ENCODE assay signal across 1 cellular context in the genomic region with DNA sequence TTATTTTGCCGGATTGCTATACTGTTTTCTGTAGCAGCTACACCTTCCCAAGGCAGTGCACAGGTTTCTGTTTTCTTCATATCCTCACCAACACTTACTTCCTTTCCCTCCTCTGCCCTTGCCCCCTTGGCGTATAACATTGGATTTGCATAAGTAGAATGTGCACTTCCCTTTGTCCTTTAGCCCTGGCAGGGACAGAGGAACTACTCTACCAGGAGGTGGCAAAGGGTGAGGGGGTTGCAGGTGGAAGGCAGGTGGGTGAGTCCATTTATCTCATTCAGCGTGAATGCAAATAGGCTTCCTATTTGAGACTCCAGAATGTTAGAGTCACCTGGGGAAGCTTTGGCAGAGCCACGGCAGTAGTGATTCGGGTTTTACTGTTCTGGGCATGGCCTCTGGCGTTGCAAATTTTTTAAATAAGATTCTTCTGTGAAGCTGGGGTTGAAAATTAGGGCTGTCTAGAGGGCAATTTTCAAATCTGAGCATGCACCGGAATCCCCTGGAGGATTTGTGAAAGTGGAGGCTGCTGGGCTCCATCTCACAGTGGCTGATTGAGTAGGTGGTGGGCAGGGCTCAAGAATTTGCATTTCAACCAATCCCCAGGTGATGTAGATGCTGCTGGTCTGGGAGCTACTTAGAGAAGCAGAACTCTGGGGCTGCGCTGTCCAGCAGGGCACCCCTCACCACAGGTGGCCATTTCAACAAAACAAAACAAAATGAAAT.
TF ChIP-seq lines count a peak whose summit lies in the region.

No MANE protein-coding gene starts in this region.

TF ChIP-seq in WTC11, 78 proteins besides CTCF, POLR2A, EP300 and RAD21 (continued from another document):
- TF ChIP-seq, protein P1, sequence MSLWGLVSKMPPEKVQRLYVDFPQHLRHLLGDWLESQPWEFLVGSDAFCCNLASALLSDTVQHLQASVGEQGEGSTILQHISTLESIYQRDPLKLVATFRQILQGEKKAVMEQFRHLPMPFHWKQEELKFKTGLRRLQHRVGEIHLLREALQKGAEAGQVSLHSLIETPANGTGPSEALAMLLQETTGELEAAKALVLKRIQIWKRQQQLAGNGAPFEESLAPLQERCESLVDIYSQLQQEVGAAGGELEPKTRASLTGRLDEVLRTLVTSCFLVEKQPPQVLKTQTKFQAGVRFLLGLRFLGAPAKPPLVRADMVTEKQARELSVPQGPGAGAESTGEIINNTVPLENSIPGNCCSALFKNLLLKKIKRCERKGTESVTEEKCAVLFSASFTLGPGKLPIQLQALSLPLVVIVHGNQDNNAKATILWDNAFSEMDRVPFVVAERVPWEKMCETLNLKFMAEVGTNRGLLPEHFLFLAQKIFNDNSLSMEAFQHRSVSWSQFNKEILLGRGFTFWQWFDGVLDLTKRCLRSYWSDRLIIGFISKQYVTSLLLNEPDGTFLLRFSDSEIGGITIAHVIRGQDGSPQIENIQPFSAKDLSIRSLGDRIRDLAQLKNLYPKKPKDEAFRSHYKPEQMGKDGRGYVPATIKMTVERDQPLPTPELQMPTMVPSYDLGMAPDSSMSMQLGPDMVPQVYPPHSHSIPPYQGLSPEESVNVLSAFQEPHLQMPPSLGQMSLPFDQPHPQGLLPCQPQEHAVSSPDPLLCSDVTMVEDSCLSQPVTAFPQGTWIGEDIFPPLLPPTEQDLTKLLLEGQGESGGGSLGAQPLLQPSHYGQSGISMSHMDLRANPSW (CRISPR knock-in tag; conservative IDR thresholded peaks at IDR 0.05; ENCODE audit: low read depth), result no peak
- no peak for TF ChIP-seq ZNF396 (CRISPR knock-in tag; IDR thresholded peaks at IDR 0.05; ENCODE audit: borderline replicate concordance)
- TF ChIP-seq ESRRA (CRISPR knock-in tag; IDR thresholded peaks at IDR 0.05; ENCODE audit: borderline replicate concordance), result no peak
- TF ChIP-seq RORB (CRISPR knock-in tag; IDR thresholded peaks at IDR 0.05), result no peak
- TF ChIP-seq, protein P2, sequence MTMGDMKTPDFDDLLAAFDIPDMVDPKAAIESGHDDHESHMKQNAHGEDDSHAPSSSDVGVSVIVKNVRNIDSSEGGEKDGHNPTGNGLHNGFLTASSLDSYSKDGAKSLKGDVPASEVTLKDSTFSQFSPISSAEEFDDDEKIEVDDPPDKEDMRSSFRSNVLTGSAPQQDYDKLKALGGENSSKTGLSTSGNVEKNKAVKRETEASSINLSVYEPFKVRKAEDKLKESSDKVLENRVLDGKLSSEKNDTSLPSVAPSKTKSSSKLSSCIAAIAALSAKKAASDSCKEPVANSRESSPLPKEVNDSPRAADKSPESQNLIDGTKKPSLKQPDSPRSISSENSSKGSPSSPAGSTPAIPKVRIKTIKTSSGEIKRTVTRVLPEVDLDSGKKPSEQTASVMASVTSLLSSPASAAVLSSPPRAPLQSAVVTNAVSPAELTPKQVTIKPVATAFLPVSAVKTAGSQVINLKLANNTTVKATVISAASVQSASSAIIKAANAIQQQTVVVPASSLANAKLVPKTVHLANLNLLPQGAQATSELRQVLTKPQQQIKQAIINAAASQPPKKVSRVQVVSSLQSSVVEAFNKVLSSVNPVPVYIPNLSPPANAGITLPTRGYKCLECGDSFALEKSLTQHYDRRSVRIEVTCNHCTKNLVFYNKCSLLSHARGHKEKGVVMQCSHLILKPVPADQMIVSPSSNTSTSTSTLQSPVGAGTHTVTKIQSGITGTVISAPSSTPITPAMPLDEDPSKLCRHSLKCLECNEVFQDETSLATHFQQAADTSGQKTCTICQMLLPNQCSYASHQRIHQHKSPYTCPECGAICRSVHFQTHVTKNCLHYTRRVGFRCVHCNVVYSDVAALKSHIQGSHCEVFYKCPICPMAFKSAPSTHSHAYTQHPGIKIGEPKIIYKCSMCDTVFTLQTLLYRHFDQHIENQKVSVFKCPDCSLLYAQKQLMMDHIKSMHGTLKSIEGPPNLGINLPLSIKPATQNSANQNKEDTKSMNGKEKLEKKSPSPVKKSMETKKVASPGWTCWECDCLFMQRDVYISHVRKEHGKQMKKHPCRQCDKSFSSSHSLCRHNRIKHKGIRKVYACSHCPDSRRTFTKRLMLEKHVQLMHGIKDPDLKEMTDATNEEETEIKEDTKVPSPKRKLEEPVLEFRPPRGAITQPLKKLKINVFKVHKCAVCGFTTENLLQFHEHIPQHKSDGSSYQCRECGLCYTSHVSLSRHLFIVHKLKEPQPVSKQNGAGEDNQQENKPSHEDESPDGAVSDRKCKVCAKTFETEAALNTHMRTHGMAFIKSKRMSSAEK (CRISPR knock-in tag; IDR thresholded peaks at IDR 0.05; ENCODE audit: borderline replicate concordance), result no peak
- TF ChIP-seq ATF1 (CRISPR knock-in tag; IDR thresholded peaks at IDR 0.05), result no peak
- no peak for TF ChIP-seq SP1 (CRISPR knock-in tag; conservative IDR thresholded peaks at IDR 0.05)
- TF ChIP-seq, protein P3, sequence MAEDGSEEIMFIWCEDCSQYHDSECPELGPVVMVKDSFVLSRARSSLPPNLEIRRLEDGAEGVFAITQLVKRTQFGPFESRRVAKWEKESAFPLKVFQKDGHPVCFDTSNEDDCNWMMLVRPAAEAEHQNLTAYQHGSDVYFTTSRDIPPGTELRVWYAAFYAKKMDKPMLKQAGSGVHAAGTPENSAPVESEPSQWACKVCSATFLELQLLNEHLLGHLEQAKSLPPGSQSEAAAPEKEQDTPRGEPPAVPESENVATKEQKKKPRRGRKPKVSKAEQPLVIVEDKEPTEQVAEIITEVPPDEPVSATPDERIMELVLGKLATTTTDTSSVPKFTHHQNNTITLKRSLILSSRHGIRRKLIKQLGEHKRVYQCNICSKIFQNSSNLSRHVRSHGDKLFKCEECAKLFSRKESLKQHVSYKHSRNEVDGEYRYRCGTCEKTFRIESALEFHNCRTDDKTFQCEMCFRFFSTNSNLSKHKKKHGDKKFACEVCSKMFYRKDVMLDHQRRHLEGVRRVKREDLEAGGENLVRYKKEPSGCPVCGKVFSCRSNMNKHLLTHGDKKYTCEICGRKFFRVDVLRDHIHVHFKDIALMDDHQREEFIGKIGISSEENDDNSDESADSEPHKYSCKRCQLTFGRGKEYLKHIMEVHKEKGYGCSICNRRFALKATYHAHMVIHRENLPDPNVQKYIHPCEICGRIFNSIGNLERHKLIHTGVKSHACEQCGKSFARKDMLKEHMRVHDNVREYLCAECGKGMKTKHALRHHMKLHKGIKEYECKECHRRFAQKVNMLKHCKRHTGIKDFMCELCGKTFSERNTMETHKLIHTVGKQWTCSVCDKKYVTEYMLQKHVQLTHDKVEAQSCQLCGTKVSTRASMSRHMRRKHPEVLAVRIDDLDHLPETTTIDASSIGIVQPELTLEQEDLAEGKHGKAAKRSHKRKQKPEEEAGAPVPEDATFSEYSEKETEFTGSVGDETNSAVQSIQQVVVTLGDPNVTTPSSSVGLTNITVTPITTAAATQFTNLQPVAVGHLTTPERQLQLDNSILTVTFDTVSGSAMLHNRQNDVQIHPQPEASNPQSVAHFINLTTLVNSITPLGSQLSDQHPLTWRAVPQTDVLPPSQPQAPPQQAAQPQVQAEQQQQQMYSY (CRISPR knock-in tag; IDR thresholded peaks at IDR 0.05), result no peak
- no peak for TF ChIP-seq TEAD4 (CRISPR knock-in tag; IDR thresholded peaks at IDR 0.05)
